ENCODE assay signal across 1 cellular context in the genomic region with DNA sequence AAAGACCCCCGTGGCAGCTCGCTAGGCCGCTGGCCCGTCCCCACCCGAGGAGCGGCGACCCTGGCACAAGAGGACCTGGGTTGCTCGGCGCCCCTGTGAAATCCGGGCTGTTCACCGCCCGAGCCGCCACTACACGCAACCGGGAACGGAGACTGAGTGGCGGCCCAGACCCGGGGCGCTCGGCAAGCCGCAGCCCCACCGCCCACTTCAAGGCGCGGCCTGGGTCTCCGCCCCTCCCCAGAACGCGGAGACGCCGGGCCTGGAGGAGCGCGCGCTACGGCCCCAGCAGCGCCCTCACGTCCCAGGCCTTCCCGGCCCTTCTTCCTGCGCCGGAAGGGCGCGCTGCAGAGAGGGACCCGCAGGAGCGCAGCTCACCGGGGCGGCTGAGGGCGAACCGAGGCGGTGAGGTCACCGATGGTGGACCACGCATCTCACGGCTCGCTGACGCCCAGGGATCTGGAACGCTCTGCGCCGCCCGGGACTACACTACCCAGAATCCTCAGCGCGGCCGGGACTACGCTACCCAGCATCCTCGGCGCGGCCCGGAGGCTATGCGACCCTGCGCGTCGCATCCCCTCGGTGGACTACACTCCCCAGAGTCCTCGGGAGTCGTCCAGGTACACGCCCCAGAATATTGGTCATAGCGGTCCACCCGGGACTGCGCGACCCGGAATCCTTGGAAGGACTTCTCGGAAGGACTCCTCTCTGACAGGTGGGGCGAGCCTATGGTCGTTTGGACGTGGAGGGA.
TF ChIP-seq lines count a peak whose summit lies in the region.

A gene (minus strand): TSS at position 470 of the 748 bp plus-strand sequence. CDS start 10,436 bp downstream, outside the sequence.

TF ChIP-seq in HEK293, 187 proteins besides CTCF, POLR2A, EP300 and RAD21 (continued from another document and continues in another):
- TF ChIP-seq, protein P1, sequence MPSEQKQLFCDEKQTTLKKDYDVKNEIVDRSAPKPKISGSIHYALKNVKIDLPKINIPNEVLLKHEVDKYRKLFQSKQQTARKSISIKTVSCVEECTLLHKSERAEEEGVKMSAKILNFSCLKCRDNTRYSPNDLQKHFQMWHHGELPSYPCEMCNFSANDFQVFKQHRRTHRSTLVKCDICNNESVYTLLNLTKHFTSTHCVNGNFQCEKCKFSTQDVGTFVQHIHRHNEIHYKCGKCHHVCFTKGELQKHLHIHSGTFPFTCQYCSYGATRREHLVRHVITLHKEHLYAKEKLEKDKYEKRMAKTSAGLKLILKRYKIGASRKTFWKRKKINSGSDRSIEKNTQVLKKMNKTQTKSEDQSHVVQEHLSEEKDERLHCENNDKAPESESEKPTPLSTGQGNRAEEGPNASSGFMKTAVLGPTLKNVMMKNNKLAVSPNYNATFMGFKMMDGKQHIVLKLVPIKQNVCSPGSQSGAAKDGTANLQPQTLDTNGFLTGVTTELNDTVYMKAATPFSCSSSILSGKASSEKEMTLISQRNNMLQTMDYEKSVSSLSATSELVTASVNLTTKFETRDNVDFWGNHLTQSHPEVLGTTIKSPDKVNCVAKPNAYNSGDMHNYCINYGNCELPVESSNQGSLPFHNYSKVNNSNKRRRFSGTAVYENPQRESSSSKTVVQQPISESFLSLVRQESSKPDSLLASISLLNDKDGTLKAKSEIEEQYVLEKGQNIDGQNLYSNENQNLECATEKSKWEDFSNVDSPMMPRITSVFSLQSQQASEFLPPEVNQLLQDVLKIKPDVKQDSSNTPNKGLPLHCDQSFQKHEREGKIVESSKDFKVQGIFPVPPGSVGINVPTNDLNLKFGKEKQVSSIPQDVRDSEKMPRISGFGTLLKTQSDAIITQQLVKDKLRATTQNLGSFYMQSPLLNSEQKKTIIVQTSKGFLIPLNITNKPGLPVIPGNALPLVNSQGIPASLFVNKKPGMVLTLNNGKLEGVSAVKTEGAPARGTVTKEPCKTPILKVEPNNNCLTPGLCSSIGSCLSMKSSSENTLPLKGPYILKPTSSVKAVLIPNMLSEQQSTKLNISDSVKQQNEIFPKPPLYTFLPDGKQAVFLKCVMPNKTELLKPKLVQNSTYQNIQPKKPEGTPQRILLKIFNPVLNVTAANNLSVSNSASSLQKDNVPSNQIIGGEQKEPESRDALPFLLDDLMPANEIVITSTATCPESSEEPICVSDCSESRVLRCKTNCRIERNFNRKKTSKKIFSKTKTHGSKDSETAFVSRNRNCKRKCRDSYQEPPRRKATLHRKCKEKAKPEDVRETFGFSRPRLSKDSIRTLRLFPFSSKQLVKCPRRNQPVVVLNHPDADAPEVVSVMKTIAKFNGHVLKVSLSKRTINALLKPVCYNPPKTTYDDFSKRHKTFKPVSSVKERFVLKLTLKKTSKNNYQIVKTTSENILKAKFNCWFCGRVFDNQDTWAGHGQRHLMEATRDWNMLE (tag by site-specific recombination; conservative IDR thresholded peaks at IDR 0.05; ENCODE audit: low read depth), result peak; percentile 53
- no peak for TF ChIP-seq ZNF521 (tag by site-specific recombination; IDR thresholded peaks at IDR 0.05)
- no peak for TF ChIP-seq ZNF433 (tag by site-specific recombination; IDR thresholded peaks at IDR 0.05; ENCODE audit: low read depth)
- no peak for TF ChIP-seq ZNF114 (tag by site-specific recombination; IDR thresholded peaks at IDR 0.05)
- TF ChIP-seq ZNF155 (tag by site-specific recombination; IDR thresholded peaks at IDR 0.05), result no peak
- 0 out of 2 replicates have a peak, but pooled peaks have one; percentile 57 for TF ChIP-seq REPIN1 (tag by site-specific recombination; IDR thresholded peaks at IDR 0.05; ENCODE audit: low read depth)
- no peak for TF ChIP-seq SCRT1 (tag by site-specific recombination; IDR thresholded peaks at IDR 0.05; ENCODE audit: borderline replicate concordance)
- no peak for TF ChIP-seq ZNF596 (tag by site-specific recombination; IDR thresholded peaks at IDR 0.05)
- peak; percentile 94 for TF ChIP-seq SP3 (tag by site-specific recombination; IDR thresholded peaks at IDR 0.05)
- TF ChIP-seq, protein P2, sequence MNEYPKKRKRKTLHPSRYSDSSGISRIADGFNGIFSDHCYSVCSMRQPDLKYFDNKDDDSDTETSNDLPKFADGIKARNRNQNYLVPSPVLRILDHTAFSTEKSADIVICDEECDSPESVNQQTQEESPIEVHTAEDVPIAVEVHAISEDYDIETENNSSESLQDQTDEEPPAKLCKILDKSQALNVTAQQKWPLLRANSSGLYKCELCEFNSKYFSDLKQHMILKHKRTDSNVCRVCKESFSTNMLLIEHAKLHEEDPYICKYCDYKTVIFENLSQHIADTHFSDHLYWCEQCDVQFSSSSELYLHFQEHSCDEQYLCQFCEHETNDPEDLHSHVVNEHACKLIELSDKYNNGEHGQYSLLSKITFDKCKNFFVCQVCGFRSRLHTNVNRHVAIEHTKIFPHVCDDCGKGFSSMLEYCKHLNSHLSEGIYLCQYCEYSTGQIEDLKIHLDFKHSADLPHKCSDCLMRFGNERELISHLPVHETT (tag by site-specific recombination; IDR thresholded peaks at IDR 0.05), result peak; percentile 77; the same call in 1 of the 2 replicates
- TF ChIP-seq, protein P3, sequence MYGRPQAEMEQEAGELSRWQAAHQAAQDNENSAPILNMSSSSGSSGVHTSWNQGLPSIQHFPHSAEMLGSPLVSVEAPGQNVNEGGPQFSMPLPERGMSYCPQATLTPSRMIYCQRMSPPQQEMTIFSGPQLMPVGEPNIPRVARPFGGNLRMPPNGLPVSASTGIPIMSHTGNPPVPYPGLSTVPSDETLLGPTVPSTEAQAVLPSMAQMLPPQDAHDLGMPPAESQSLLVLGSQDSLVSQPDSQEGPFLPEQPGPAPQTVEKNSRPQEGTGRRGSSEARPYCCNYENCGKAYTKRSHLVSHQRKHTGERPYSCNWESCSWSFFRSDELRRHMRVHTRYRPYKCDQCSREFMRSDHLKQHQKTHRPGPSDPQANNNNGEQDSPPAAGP (tag by site-specific recombination; IDR thresholded peaks at IDR 0.05), result peak; percentile 85
- no peak for TF ChIP-seq BCL11B (tag by site-specific recombination; IDR thresholded peaks at IDR 0.05; ENCODE audit: low read depth)
- no peak for TF ChIP-seq ZNF654 (tag by site-specific recombination; IDR thresholded peaks at IDR 0.05; ENCODE audit: low read depth)
- TF ChIP-seq ZBTB20 (tag by site-specific recombination; IDR thresholded peaks at IDR 0.05), result peak; percentile 98
- no peak for TF ChIP-seq PRDM1 (tag by site-specific recombination; IDR thresholded peaks at IDR 0.05)
- TF ChIP-seq ZNF211 (tag by site-specific recombination; IDR thresholded peaks at IDR 0.05; ENCODE audit: low read depth), result no peak
- peak; percentile 69 for TF ChIP-seq ZIC2 (tag by site-specific recombination; IDR thresholded peaks at IDR 0.05)
- TF ChIP-seq ZNF544 (tag by site-specific recombination; IDR thresholded peaks at IDR 0.05), result no peak
- no peak for TF ChIP-seq ZNF311 (tag by site-specific recombination; IDR thresholded peaks at IDR 0.05; ENCODE audit: borderline replicate concordance)
- no peak; the same call in 1 of the 2 replicates for TF ChIP-seq ZNF146 (tag by site-specific recombination; IDR thresholded peaks at IDR 0.05)
- TF ChIP-seq ZNF571 (tag by site-specific recombination; IDR thresholded peaks at IDR 0.05), result no peak
- no peak for TF ChIP-seq MZF1 (tag by site-specific recombination; IDR thresholded peaks at IDR 0.05; ENCODE audit: borderline replicate concordance)
- no peak for TF ChIP-seq ZNF426 (tag by site-specific recombination; IDR thresholded peaks at IDR 0.05)
- peak; percentile 80; the same call in 1 of the 2 replicates for TF ChIP-seq KLF9 (tag by site-specific recombination; IDR thresholded peaks at IDR 0.05; ENCODE audit: low read depth)
- no peak for TF ChIP-seq ZNF266 (tag by site-specific recombination; IDR thresholded peaks at IDR 0.05; ENCODE audit: low read depth)
- no peak for TF ChIP-seq ZNF133 (tag by site-specific recombination; IDR thresholded peaks at IDR 0.05)
- peak; percentile 69 for TF ChIP-seq YY2 (tag by site-specific recombination; IDR thresholded peaks at IDR 0.05)
- TF ChIP-seq, protein P4, sequence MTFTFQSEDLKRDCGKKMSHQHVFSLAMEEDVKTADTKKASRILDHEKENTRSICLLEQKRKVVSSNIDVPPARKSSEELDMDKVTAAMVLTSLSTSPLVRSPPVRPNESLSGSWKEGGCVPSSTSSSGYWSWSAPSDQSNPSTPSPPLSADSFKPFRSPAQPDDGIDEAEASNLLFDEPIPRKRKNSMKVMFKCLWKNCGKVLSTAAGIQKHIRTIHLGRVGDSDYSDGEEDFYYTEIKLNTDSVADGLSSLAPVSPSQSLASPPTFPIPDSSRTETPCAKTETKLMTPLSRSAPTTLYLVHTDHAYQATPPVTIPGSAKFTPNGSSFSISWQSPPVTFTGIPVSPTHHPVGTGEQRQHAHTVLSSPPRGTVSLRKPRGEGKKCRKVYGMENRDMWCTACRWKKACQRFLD (tag by site-specific recombination; IDR thresholded peaks at IDR 0.05), result no peak
- 0 out of 2 replicates have a peak, but pooled peaks have one; percentile 56 for TF ChIP-seq ZNF558 (tag by site-specific recombination; IDR thresholded peaks at IDR 0.05)
- TF ChIP-seq ZNF2 (tag by site-specific recombination; IDR thresholded peaks at IDR 0.05), result 0 out of 2 replicates have a peak, but pooled peaks have one; percentile 38
- TF ChIP-seq ZNF423 (tag by site-specific recombination; IDR thresholded peaks at IDR 0.05), result no peak
- TF ChIP-seq ZNF132 (tag by site-specific recombination; IDR thresholded peaks at IDR 0.05; ENCODE audit: borderline replicate concordance), result no peak
- TF ChIP-seq, protein P5, sequence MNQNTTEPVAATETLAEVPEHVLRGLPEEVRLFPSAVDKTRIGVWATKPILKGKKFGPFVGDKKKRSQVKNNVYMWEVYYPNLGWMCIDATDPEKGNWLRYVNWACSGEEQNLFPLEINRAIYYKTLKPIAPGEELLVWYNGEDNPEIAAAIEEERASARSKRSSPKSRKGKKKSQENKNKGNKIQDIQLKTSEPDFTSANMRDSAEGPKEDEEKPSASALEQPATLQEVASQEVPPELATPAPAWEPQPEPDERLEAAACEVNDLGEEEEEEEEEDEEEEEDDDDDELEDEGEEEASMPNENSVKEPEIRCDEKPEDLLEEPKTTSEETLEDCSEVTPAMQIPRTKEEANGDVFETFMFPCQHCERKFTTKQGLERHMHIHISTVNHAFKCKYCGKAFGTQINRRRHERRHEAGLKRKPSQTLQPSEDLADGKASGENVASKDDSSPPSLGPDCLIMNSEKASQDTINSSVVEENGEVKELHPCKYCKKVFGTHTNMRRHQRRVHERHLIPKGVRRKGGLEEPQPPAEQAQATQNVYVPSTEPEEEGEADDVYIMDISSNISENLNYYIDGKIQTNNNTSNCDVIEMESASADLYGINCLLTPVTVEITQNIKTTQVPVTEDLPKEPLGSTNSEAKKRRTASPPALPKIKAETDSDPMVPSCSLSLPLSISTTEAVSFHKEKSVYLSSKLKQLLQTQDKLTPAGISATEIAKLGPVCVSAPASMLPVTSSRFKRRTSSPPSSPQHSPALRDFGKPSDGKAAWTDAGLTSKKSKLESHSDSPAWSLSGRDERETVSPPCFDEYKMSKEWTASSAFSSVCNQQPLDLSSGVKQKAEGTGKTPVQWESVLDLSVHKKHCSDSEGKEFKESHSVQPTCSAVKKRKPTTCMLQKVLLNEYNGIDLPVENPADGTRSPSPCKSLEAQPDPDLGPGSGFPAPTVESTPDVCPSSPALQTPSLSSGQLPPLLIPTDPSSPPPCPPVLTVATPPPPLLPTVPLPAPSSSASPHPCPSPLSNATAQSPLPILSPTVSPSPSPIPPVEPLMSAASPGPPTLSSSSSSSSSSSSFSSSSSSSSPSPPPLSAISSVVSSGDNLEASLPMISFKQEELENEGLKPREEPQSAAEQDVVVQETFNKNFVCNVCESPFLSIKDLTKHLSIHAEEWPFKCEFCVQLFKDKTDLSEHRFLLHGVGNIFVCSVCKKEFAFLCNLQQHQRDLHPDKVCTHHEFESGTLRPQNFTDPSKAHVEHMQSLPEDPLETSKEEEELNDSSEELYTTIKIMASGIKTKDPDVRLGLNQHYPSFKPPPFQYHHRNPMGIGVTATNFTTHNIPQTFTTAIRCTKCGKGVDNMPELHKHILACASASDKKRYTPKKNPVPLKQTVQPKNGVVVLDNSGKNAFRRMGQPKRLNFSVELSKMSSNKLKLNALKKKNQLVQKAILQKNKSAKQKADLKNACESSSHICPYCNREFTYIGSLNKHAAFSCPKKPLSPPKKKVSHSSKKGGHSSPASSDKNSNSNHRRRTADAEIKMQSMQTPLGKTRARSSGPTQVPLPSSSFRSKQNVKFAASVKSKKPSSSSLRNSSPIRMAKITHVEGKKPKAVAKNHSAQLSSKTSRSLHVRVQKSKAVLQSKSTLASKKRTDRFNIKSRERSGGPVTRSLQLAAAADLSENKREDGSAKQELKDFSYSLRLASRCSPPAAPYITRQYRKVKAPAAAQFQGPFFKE (tag by site-specific recombination; IDR thresholded peaks at IDR 0.05; ENCODE audit: borderline replicate concordance), result no peak
- TF ChIP-seq ZNF626 (tag by site-specific recombination; IDR thresholded peaks at IDR 0.05), result no peak
- TF ChIP-seq, protein P6, sequence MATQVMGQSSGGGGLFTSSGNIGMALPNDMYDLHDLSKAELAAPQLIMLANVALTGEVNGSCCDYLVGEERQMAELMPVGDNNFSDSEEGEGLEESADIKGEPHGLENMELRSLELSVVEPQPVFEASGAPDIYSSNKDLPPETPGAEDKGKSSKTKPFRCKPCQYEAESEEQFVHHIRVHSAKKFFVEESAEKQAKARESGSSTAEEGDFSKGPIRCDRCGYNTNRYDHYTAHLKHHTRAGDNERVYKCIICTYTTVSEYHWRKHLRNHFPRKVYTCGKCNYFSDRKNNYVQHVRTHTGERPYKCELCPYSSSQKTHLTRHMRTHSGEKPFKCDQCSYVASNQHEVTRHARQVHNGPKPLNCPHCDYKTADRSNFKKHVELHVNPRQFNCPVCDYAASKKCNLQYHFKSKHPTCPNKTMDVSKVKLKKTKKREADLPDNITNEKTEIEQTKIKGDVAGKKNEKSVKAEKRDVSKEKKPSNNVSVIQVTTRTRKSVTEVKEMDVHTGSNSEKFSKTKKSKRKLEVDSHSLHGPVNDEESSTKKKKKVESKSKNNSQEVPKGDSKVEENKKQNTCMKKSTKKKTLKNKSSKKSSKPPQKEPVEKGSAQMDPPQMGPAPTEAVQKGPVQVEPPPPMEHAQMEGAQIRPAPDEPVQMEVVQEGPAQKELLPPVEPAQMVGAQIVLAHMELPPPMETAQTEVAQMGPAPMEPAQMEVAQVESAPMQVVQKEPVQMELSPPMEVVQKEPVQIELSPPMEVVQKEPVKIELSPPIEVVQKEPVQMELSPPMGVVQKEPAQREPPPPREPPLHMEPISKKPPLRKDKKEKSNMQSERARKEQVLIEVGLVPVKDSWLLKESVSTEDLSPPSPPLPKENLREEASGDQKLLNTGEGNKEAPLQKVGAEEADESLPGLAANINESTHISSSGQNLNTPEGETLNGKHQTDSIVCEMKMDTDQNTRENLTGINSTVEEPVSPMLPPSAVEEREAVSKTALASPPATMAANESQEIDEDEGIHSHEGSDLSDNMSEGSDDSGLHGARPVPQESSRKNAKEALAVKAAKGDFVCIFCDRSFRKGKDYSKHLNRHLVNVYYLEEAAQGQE (tag by site-specific recombination; IDR thresholded peaks at IDR 0.05), result peak; percentile 46; the same call in 1 of the 2 replicates
- TF ChIP-seq ZNF473 (tag by site-specific recombination; IDR thresholded peaks at IDR 0.05), result no peak
- TF ChIP-seq ZNF292 (tag by site-specific recombination; IDR thresholded peaks at IDR 0.05; ENCODE audit: borderline replicate concordance, low read depth), result no peak
- peak; percentile 45; the same call in 1 of the 2 replicates for TF ChIP-seq SCRT2 (tag by site-specific recombination; IDR thresholded peaks at IDR 0.05)
